Comparison of ENCODE assay signal across 29 cellular contexts in the genomic region with DNA sequence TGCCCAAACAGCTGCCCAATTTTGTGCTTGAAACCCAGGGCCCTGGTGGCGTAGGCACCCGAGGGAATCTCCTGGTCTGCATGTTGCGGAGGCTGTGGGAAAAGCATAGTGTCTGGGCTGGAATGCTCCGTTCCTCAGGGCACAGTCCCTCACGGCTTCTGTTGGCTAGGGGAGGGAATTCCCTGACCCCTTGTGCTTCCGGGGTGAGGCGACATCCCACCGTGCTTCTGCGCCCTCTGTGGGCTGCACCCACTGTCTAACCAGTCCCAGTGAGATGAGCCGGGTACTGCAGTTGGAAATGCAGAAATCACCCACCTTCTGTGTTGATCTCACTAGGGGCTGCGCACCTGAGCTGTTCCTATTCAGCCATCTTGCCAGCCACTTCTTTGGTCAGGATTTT.
DNase-seq lines count a peak whose midpoint lies in the region; ATAC-seq, FAIRE-seq and TF ChIP-seq lines count a peak whose summit lies in the region.
"Had no signal": no experiment of that assay in that cellular context is flagged by ENCODE, and none has a peak within 500 bp of the region (broad histone marks: within the 10 kb centered on the region; RNA-seq: fewer than 3 reads in every experiment).

No MANE protein-coding gene starts in this region.

- no peak for TF ChIP-seq RAD21 in HepG2 (CRISPR knock-in tag; IDR thresholded peaks at IDR 0.05)

- WGBS in HepG2 (ENCODE audit: low lambda C conversion rate): 53% methylated on average over 2 of the region's 11 CpGs
- 90% methylated on average over 2 of the region's 11 CpGs for WGBS in right lobe of liver (ENCODE audit: insufficient coverage, low coverage, low lambda C conversion rate, missing lambda C conversion rate)

- FAIRE-seq in HepG2 (lab: Jason Lieb, UNC): no peak
- FAIRE-seq: A204.1, A549, D721Med had no signal

- DNase-seq in HepG2 (ENCODE audit: low spot score) (no peak), right lobe of liver (no peak)
- DNase-seq: 8988T; ACHN; AML-193; BE2C; C1 segment of cervical spinal cord; Caco-2; Calu3; CD4-positive, alpha-beta memory T cell; CD4-positive, alpha-beta T cell; CD4-positive, CD25-positive, alpha-beta regulatory T cell; CD8-positive, alpha-beta memory T cell; CD8-positive, alpha-beta T cell; COR-L47; DMS 273 treated with DMSO at 0.1 percent for 48 hours; DMS153; DMS53; DMS79; DMS79 treated with DMSO at 0.1 percent for 48 hours; DND-41; EL had no signal

- H3K4me2 ChIP-seq in HepG2 (ENCODE audit: low read depth, low read length): peak overlapping the region; percentile 27; the same call in 1 of the 2 replicates
- H3K4me2 ChIP-seq: A549; BLaER1; BLaER1 treated with 17β-estradiol and CSF1 and Interleukin-3, amounts not matched to agents 10 nM and 100 nM had no signal

- POLR2A ChIA-PET in HepG2 (lab: Yijun Ruan, JAX): no interaction called here

- ATAC-seq in HepG2: peak; percentile 70
- ATAC-seq in right lobe of liver: no peak
- ATAC-seq: A549; CD8-positive, alpha-beta T cell had no signal

- in situ Hi-C loops in HepG2 (cut with HindIII; ENCODE audit: extremely low pct_ligation_motif_present, low pct_unique_long_range_greater_than_20kb): no loop called here

- H3K9me3 ChIP-seq in HepG2 (ENCODE audit: low read length) (no peaks in the 10 kb centered on the region), right lobe of liver (no peaks in the 10 kb centered on the region)
- H3K9me3 ChIP-seq: A549, BE2C, Caco-2 had no signal

- TF ChIP-seq POLR2A in HepG2 (IDR thresholded peaks at IDR 0.05; ENCODE audit: insufficient read depth in 1 of 2, low read depth in 2 of 2, low read length in 2 of 2) (no peak), right lobe of liver (IDR thresholded peaks at IDR 0.05) (no peak)

- no peak overlapping the region for H3K27ac ChIP-seq in HepG2 (ENCODE audit: extremely low read length, insufficient read depth, low read length)
- no peak overlapping the region for H3K27ac ChIP-seq in right lobe of liver
- H3K27ac ChIP-seq: 22Rv1; A549; BLaER1; BLaER1 treated with 17β-estradiol and CSF1 and Interleukin-3, amounts not matched to agents 10 nM and 100 nM; C4-2B had no signal

- intact Hi-C loops in HepG2 (cut with micrococcal nuclease; ENCODE audit: unreplicated experiment) (no loop called here), right lobe of liver (cut with DNase I) (no loop called here)

- H3K4me1 ChIP-seq in HepG2 (ENCODE audit: insufficient read depth, low read length) (no peaks in the 10 kb centered on the region), right lobe of liver (no peaks in the 10 kb centered on the region)
- H3K4me1 ChIP-seq: A549; BE2C; BLaER1; BLaER1 treated with 17β-estradiol and CSF1 and Interleukin-3, amounts not matched to agents 10 nM and 100 nM; Caco-2 had no signal

- CTCF ChIA-PET in HepG2 (lab: Yijun Ruan, JAX; ENCODE audit: low intra/inter-chr PET ratio, low total read pairs): no interaction called here

- no peaks in the 10 kb centered on the region for H3K36me3 ChIP-seq in HepG2 (replicated peaks in 1 of 2; ENCODE audit: control insufficient read depth in 1 of 2, insufficient read depth in 2 of 2, low read length in 2 of 2)
- no peaks in the 10 kb centered on the region for H3K36me3 ChIP-seq in right lobe of liver
- H3K36me3 ChIP-seq: BE2C; BLaER1; BLaER1 treated with 17β-estradiol and CSF1 and Interleukin-3, amounts not matched to agents 10 nM and 100 nM had no signal

- peak; percentile 41; the same call in 1 of the 2 replicates for TF ChIP-seq CTCF in HepG2 (CRISPR knock-in tag; IDR thresholded peaks at IDR 0.05)
- TF ChIP-seq CTCF in right lobe of liver (IDR thresholded peaks at IDR 0.05): no peak

- peak overlapping the region in 1 of 3 experiments; percentile 4; a peak in 1 of 6 replicates for H3K4me3 ChIP-seq in HepG2 (replicated peaks in 1 of 3; ENCODE audit: insufficient read depth in 1 of 3, low read depth in 2 of 3, low read length in 3 of 3)
- H3K4me3 ChIP-seq in right lobe of liver: no peak overlapping the region
- H3K4me3 ChIP-seq: A549; BLaER1; BLaER1 treated with 17β-estradiol and CSF1 and Interleukin-3, amounts not matched to agents 10 nM and 100 nM had no signal

- no peaks in the 10 kb centered on the region for H4K20me1 ChIP-seq in HepG2 (ENCODE audit: insufficient read depth, low read length)
- H4K20me1 ChIP-seq: BLaER1 had no signal

- BruUV-seq in HepG2 (replicated peaks; lab: Mats Ljungman, UMichigan): no TSS peak

- no peaks in the 10 kb centered on the region for H3K27me3 ChIP-seq in HepG2 (ENCODE audit: control insufficient read depth in 1 of 2, insufficient read depth in 2 of 2, low read length in 2 of 2)
- no peaks in the 10 kb centered on the region for H3K27me3 ChIP-seq in right lobe of liver
- H3K27me3 ChIP-seq: BE2C had no signal

- no peaks in the 10 kb centered on the region for H3K79me2 ChIP-seq in HepG2 (ENCODE audit: insufficient read depth, low read length)

- no peak overlapping the region for H2AFZ ChIP-seq in HepG2 (ENCODE audit: low read length)

- TF ChIP-seq EP300 in HepG2 (IDR thresholded peaks at IDR 0.05; ENCODE audit: low read depth in 2 of 2, low read length in 2 of 2) (no peak), HepG2 (CRISPR knock-in tag; IDR thresholded peaks at IDR 0.05; ENCODE audit: borderline replicate concordance) (no peak)

- no peak overlapping the region for H3K9ac ChIP-seq in HepG2 (ENCODE audit: insufficient read depth, low read depth, low read length)
- H3K9ac ChIP-seq: BLaER1; BLaER1 treated with 17β-estradiol and CSF1 and Interleukin-3, amounts not matched to agents 10 nM and 100 nM had no signal

TF ChIP-seq in HepG2, 621 proteins besides CTCF, POLR2A, EP300 and RAD21:
- no peak for TF ChIP-seq SIX4 (CRISPR knock-in tag; IDR thresholded peaks at IDR 0.05)
- TF ChIP-seq SPEN (CRISPR knock-in tag; IDR thresholded peaks at IDR 0.05; ENCODE audit: low read depth): no peak
- TF ChIP-seq ERF (CRISPR knock-in tag; IDR thresholded peaks at IDR 0.05): no peak
- TF ChIP-seq GABPB1 (CRISPR knock-in tag; IDR thresholded peaks at IDR 0.05): peak; percentile 51; the same call in 1 of the 2 replicates
- no peak for TF ChIP-seq FOXJ3 (CRISPR knock-in tag; IDR thresholded peaks at IDR 0.05; ENCODE audit: borderline replicate concordance)
- no peak for TF ChIP-seq ZNF777 (CRISPR knock-in tag; IDR thresholded peaks at IDR 0.05)
- no peak for TF ChIP-seq ZNF543 (CRISPR knock-in tag; IDR thresholded peaks at IDR 0.05)
- TF ChIP-seq ZNF264 (CRISPR knock-in tag; IDR thresholded peaks at IDR 0.05): 0 out of 2 replicates have a peak, but pooled peaks have one; percentile 52
- no peak for TF ChIP-seq RBM39 (IDR thresholded peaks at IDR 0.05; ENCODE audit: low read depth, low read length, poor library complexity, severe bottlenecking)
- no peak for TF ChIP-seq ZNF160 (CRISPR knock-in tag; IDR thresholded peaks at IDR 0.05)
- no peak for TF ChIP-seq ZBTB7A (CRISPR knock-in tag; IDR thresholded peaks at IDR 0.05)
- TF ChIP-seq POLR2AphosphoS5 (IDR thresholded peaks at IDR 0.05; ENCODE audit: low read depth, low read length): no peak
